ENCODE assay signal across 27 cellular contexts in genomic region chr14:24219521-24219920, GRCh38. TPM values are rescaled to one million over a fixed set of nuclear protein-coding genes. Genes with fewer than 3 reads are reported as not detected.
"Had no signal": no experiment of that assay in that cellular context is flagged by ENCODE, and none has a peak within 500 bp of the region (broad histone marks: within the 10 kb centered on the region; RNA-seq: fewer than 3 reads in every experiment).

No MANE protein-coding gene starts in this region.

- H3K9me3 Mint-ChIP-seq: naive thymus-derived CD8-positive, alpha-beta T cell; nephron; neural crest cell; stimulated activated memory B cell treated with anti-CD40 and anti-IgM and Interleukin-4, amounts not matched to agents 10 μg/mL and 1 μg/mL and 100 μg/mL, for 72 hours; type B pancreatic cell had no signal

- ATAC-seq: left cardiac atrium; left lung; lower lobe of right lung; naive thymus-derived CD8-positive, alpha-beta T cell; pancreas; right cardiac atrium; stimulated activated memory B cell treated with anti-CD40 and anti-IgM and Interleukin-4, amounts not matched to agents 10 μg/mL and 1 μg/mL and 100 μg/mL, for 72 hours had no signal

- H3K27ac Mint-ChIP-seq: nephron; stimulated activated memory B cell treated with anti-CD40 and anti-IgM and Interleukin-4, amounts not matched to agents 10 μg/mL and 1 μg/mL and 100 μg/mL, for 72 hours; type B pancreatic cell had no signal

- DNase-seq: hippocampal formation; kidney glomerular epithelial cell; left cardiac atrium; left lung; lower lobe of right lung; mammary epithelial cell; mesenchymal stem cell; naive thymus-derived CD8-positive, alpha-beta T cell; nucleus accumbens; pancreas; posterior cingulate gyrus; retina; right cardiac atrium; sigmoid colon; small intestine; spleen; stimulated activated CD4-positive, alpha-beta T cell treated with anti-CD3 and anti-CD28 coated beads, Interleukin-4, amount 100 ng/mL, for 4 hours; stimulated activated CD8-positive, alpha-beta memory T cell treated with anti-CD3 and anti-CD28 coated beads, Interleukin-4, amount 100 ng/mL, for 48 hours; stimulated activated naive CD4-positive, alpha-beta T cell treated with Interleukin-2 at 50 U/mL for 16 hours; uterus had no signal

- H3K27me3 Mint-ChIP-seq: naive thymus-derived CD8-positive, alpha-beta T cell; stimulated activated memory B cell treated with anti-CD40 and anti-IgM and Interleukin-4, amounts not matched to agents 10 μg/mL and 1 μg/mL and 100 μg/mL, for 72 hours; type B pancreatic cell had no signal

- H3K4me3 Mint-ChIP-seq: naive thymus-derived CD8-positive, alpha-beta T cell; neural crest cell; stimulated activated memory B cell treated with anti-CD40 and anti-IgM and Interleukin-4, amounts not matched to agents 10 μg/mL and 1 μg/mL and 100 μg/mL, for 72 hours; type B pancreatic cell had no signal

RNA-seq across cellular contexts. Expression of gene TSSK4, which starts 14.0 kb away (rescaled TPM):
- total RNA-seq: subcutaneous adipose tissue, suprapubic skin, thoracic aorta had no signal
